In genomic region chr22:18070041-18070440, GRCh38 we compare ENCODE assay signal across 24 cellular contexts. TPM values are rescaled to one million over a fixed set of nuclear protein-coding genes. Genes with fewer than 3 reads are reported as not detected.
A peak's percentile ranks its signal among the peaks of the same experiment; 100 is the strongest.
DNase-seq lines count a peak whose midpoint lies in the region; ATAC-seq and TF ChIP-seq lines count a peak whose summit lies in the region.
"Had no signal": no experiment of that assay in that cellular context is flagged by ENCODE, and none has a peak within 500 bp of the region (broad histone marks: within the 10 kb centered on the region; RNA-seq: fewer than 3 reads in every experiment).

No MANE protein-coding gene starts in this region.

- no peaks in the 10 kb centered on the region for H3K9me2 ChIP-seq in hepatocyte (replicated peaks; ENCODE audit: insufficient read depth)

- DNase-seq in Caco-2: no peak
- DNase-seq in hepatocyte (ENCODE audit: low spot score): no peak
- DNase-seq: DND-41; GOT3; HFFc6; KG1; NCI-H1092; NCI-H1417 treated with DMSO at 0.1 percent for 48 hours; NCI-H187 treated with DMSO at 0.1 percent for 48 hours; NCI-H2107; NCI-H524; NCI-H82; NK-92 treated with Interleukin-12 subunit alpha and Interleukin-12 subunit beta, amount 100 ng/mL, for 24 hours; PC-9; Right ventricle myocardium superior had no signal

- CTCF ChIA-PET in Caco-2 (lab: Charles Lee): no interaction called here

- no peaks in the 10 kb centered on the region for H3K36me3 ChIP-seq in Caco-2 (ENCODE audit: control insufficient read depth, insufficient read depth, low read length)
- H3K36me3 ChIP-seq in hepatocyte (replicated peaks; ENCODE audit: insufficient read depth, low read depth): no peaks in the 10 kb centered on the region
- H3K36me3 ChIP-seq in gastroesophageal sphincter: no peaks in the 10 kb centered on the region
- H3K36me3 ChIP-seq: HAP-1, SJSA1 had no signal

- peak overlapping the region; percentile 69 for H3K27ac Mint-ChIP-seq in Caco-2 (ENCODE audit: unreplicated experiment)
- H3K27ac Mint-ChIP-seq: HFFc6 had no signal

- H3K27ac ChIP-seq in 22Rv1: peak overlapping the region; percentile 61
- H3K27ac ChIP-seq in VCaP: peak overlapping the region; percentile 97
- peak overlapping the region; percentile 79 for H3K27ac ChIP-seq in hepatocyte
- H3K27ac ChIP-seq in gastroesophageal sphincter: peak overlapping the region in 1 of 4 donors; percentile 92
- H3K27ac ChIP-seq: PC-9, SJSA1 had no signal

- no TSS peak for BruUV-seq in Caco-2 (replicated peaks; lab: Mats Ljungman, UMichigan)

- H3K4me1 Mint-ChIP-seq in Caco-2 (ENCODE audit: low read depth, unreplicated experiment): peaks cover 37% of the 10 kb centered on the region

- intact Hi-C loops in Caco-2 (cut with micrococcal nuclease; ENCODE audit: unreplicated experiment): no loop called here

- H3K9me3 ChIP-seq in Caco-2 (no peaks in the 10 kb centered on the region), hepatocyte (ENCODE audit: low read depth) (no peaks in the 10 kb centered on the region), gastroesophageal sphincter (no peaks in the 10 kb centered on the region)
- H3K9me3 ChIP-seq: A549, HAP-1, SJSA1 had no signal

- H3K4me3 ChIP-seq in Caco-2 (ENCODE audit: low read depth, low read length): no peak overlapping the region
- H3K4me3 ChIP-seq in hepatocyte: no peak overlapping the region
- no peak overlapping the region for H3K4me3 ChIP-seq in gastroesophageal sphincter
- H3K4me3 ChIP-seq: A549, HAP-1, PC-9, SJSA1 had no signal

- no peaks in the 10 kb centered on the region for H3K27me3 Mint-ChIP-seq in Caco-2 (ENCODE audit: insufficient read depth, unreplicated experiment)

- peaks cover 41% of the 10 kb centered on the region for H3K4me1 ChIP-seq in Caco-2
- peaks cover 24% of the 10 kb centered on the region for H3K4me1 ChIP-seq in hepatocyte (ENCODE audit: insufficient read depth)
- H3K4me1 ChIP-seq in gastroesophageal sphincter: peaks cover 0 to 43% (median 12%) of the 10 kb centered on the region in 3 donors
- H3K4me1 ChIP-seq: HAP-1 had no signal

- POLR2A ChIA-PET in Caco-2 (lab: Charles Lee): no interaction called here

- H2AFZ ChIP-seq in hepatocyte: no peak overlapping the region
- H2AFZ ChIP-seq: PC-9 had no signal

- no peak for TF ChIP-seq POLR2A in gastroesophageal sphincter (IDR thresholded peaks at IDR 0.05)

- peaks cover 8% of the 10 kb centered on the region for H3K9me3 Mint-ChIP-seq in Caco-2 (ENCODE audit: unreplicated experiment)
- H3K9me3 Mint-ChIP-seq: HFFc6 had no signal

- no peak for TF ChIP-seq EP300 in gastroesophageal sphincter (IDR thresholded peaks at IDR 0.05)

- ATAC-seq in HG02763 (IDR thresholded peaks at IDR 0.05; ENCODE audit: unreplicated experiment): no peak
- ATAC-seq in GM18873 (IDR thresholded peaks at IDR 0.05; ENCODE audit: low FRiP score, unreplicated experiment): no peak
- ATAC-seq in gastroesophageal sphincter: no peak
- ATAC-seq in GM21528 (IDR thresholded peaks at IDR 0.05; ENCODE audit: low FRiP score, unreplicated experiment): no peak
- ATAC-seq: A549 had no signal

- 95% methylated on average over 4 of the region's 4 CpGs for WGBS in hepatocyte (ENCODE audit: low lambda C conversion rate, missing lambda C conversion rate)
- 85 to 88% methylated on average over 3 to 4 of the region's 4 CpGs for WGBS in gastroesophageal sphincter (ENCODE audit: low coverage in 1 of 2), 2 donors

- no peaks in the 10 kb centered on the region for H4K20me1 ChIP-seq in hepatocyte (ENCODE audit: insufficient read depth, poor library complexity, severe bottlenecking)

- H3K4me3 Mint-ChIP-seq in Caco-2 (ENCODE audit: unreplicated experiment): no peak overlapping the region
- H3K4me3 Mint-ChIP-seq: HFFc6 had no signal

- no peaks in the 10 kb centered on the region for H3K36me3 Mint-ChIP-seq in Caco-2 (ENCODE audit: insufficient read depth, unreplicated experiment)

- TF ChIP-seq CTCF in 22Rv1 (IDR thresholded peaks at IDR 0.05) (no peak), Caco-2 (IDR thresholded peaks at IDR 0.05; ENCODE audit: insufficient read depth in 1 of 2, low read depth in 1 of 2, low read length in 1 of 2, severe bottlenecking in 1 of 2, unreplicated experiment in 1 of 2) (no peak), VCaP (conservative IDR thresholded peaks at IDR 0.05) (no peak), hepatocyte (IDR thresholded peaks at IDR 0.05; ENCODE audit: poor library complexity) (no peak), gastroesophageal sphincter (IDR thresholded peaks at IDR 0.05) (no peak)

- no peak overlapping the region for H3K4me2 ChIP-seq in hepatocyte
- H3K4me2 ChIP-seq: A549, PC-9 had no signal

- H3K27me3 ChIP-seq in Caco-2 (replicated peaks; ENCODE audit: control insufficient read depth, insufficient read depth, low read length) (no peaks in the 10 kb centered on the region), hepatocyte (no peaks in the 10 kb centered on the region), gastroesophageal sphincter (no peaks in the 10 kb centered on the region)
- H3K27me3 ChIP-seq: SJSA1 had no signal

- H3K79me2 ChIP-seq in hepatocyte: no peaks in the 10 kb centered on the region

RNA-seq across cellular contexts. Expression of gene PEX26, which starts 7.7 kb away (rescaled TPM):
- total RNA-seq in Caco-2 (2022) (37.9 and 40.6 TPM in 2 replicates), hepatocyte (27.6 and 30.9 TPM in 2 replicates), gastroesophageal sphincter (10 to 100 TPM; 19.5 to 34.9 (median 27.4) TPM)
- 3.7 and 5.4 TPM in 2 replicates for polyA plus RNA-seq in hepatocyte

RNA-seq across cellular contexts. Expression of gene TUBA8, which starts 40.6 kb away (rescaled TPM):
- total RNA-seq in Caco-2 (2022) (0.56 and 0.73 TPM in 2 replicates), hepatocyte (1.5 TPM in 1 of 2 replicates, not detected in the other), gastroesophageal sphincter (10 to 100 TPM in 2 of 4 donors, 1 to 10 TPM in 2; 1.3 to 12.9 (median 7.6) TPM)
- 0.33 and 0.46 TPM in 2 replicates for polyA plus RNA-seq in hepatocyte

RNA-seq across cellular contexts. Expression of gene MICAL3, which starts 45.7 kb away (rescaled TPM):
- total RNA-seq in Caco-2 (2022) (65.6 and 74.0 TPM in 2 replicates), hepatocyte (15.4 and 22.7 TPM in 2 replicates), gastroesophageal sphincter (100 to 1,000 TPM in 1 of 4 donors, 10 to 100 TPM in 3; 37.3 to 120 (median 51.5) TPM)
- 4.6 and 12.6 TPM in 2 replicates for polyA plus RNA-seq in hepatocyte
